25 cellular contexts compared by ENCODE assay signal in genomic region chr16:51924744-51925143, GRCh38.
"Had no signal": no experiment of that assay in that cellular context is flagged by ENCODE, and none has a peak within 500 bp of the region (broad histone marks: within the 10 kb centered on the region; RNA-seq: fewer than 3 reads in every experiment).

No MANE protein-coding gene starts in this region.

- H3K27me3 ChIP-seq: left lung, neural progenitor cell, neutrophil, right atrium auricular region, spleen, tibial nerve, upper lobe of left lung, vagina had no signal

- H3K27ac ChIP-seq: left lung, lower lobe of right lung, neural progenitor cell, neutrophil, right atrium auricular region, skin epidermis, spleen, tibial nerve, upper lobe of left lung, vagina had no signal

- H3K9me3 ChIP-seq: left lung, lower lobe of right lung, neutrophil, right atrium auricular region, spleen, tibial nerve, upper lobe of left lung, vagina had no signal

- DNase-seq: hippocampal formation; immature natural killer cell; kidney; left colon; left lung; lower lobe of right lung; mammary epithelial cell; mesenchymal stem cell; naive B cell; natural killer cell; nephron progenitor cell; occipital lobe; spleen; stimulated activated CD4-positive, alpha-beta T cell treated with anti-CD3 and anti-CD28 coated beads, Interleukin-4, amount 100 ng/mL, for 24 hours; stimulated activated naive CD4-positive, alpha-beta T cell; substantia nigra; upper lobe of left lung had no signal

- H3K4me1 ChIP-seq: left lung, lower lobe of right lung, neural progenitor cell, right atrium auricular region, spleen, tibial nerve, upper lobe of left lung, vagina had no signal

- H3K4me3 ChIP-seq: left lung, lower lobe of right lung, neural progenitor cell, right atrium auricular region, skin epidermis, spleen, tibial nerve, upper lobe of left lung, vagina had no signal

- H3K36me3 ChIP-seq: left lung, lower lobe of right lung, neural progenitor cell, neutrophil, right atrium auricular region, spleen, tibial nerve, upper lobe of left lung, vagina had no signal

- ATAC-seq: left colon; left lung; lower lobe of right lung; natural killer cell; sciatic nerve; stimulated activated effector memory CD8-positive, alpha-beta T cell treated with anti-CD3 and anti-CD28 coated beads, Interleukin-12 subunit alpha, Interleukin-12 subunit beta, amount 100 ng/mL, for 72 hours had no signal
